Comparison of ENCODE assay signal across 13 cellular contexts in the genomic region with DNA sequence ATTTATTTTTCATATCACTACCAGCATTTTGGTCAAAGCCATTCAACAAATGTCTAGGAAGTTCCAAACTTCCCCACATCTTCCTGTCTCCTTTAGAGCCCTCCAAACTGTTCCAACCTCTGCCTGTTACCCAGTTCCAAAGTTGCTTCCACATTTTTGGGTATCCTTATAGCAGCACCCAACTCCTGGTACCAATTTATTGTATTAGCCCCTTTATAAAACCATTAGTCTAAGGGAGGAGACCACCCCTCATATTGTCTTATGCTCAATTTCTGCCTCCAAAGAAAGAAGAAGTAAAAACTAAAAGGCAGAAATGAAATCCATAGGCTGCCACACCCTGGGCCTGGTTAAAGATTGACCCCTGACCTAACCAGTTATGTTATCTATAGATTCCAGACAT. TPM values are rescaled to one million over a fixed set of nuclear protein-coding genes. Genes with fewer than 3 reads are reported as not detected.
"Had no signal": no experiment of that assay in that cellular context is flagged by ENCODE, and none has a peak within 500 bp of the region (broad histone marks: within the 10 kb centered on the region; RNA-seq: fewer than 3 reads in every experiment).

No MANE protein-coding gene starts in this region.

RNA-seq across cellular contexts. Expression of a gene that starts 18.1 kb away (rescaled TPM):
- total RNA-seq: activated B cell treated with CpG ODN at 0.5 μM for 24 hours; activated CD8-positive, alpha-beta T cell treated with anti-CD3 and anti-CD28 coated beads, Interleukin-2, amount 10 ng/mL, durations not matched to agents 7 days and 5 days had no signal

RNA-seq across cellular contexts. Expression of a gene that starts 27.2 kb away (rescaled TPM):
- total RNA-seq: activated B cell treated with CpG ODN at 0.5 μM for 24 hours; activated CD4-positive, alpha-beta memory T cell treated with anti-CD3 and anti-CD28 coated beads for 36 hours; activated CD4-positive, alpha-beta memory T cell treated with anti-CD3 and anti-CD28 coated beads, Interleukin-2, amount 10 ng/mL, durations not matched to agents 7 days and 5 days; activated CD4-positive, alpha-beta T cell treated with anti-CD3 and anti-CD28 coated beads for 36 hours; activated CD4-positive, alpha-beta T cell treated with anti-CD3 and anti-CD28 coated beads, Interleukin-2, amount 10 ng/mL, durations not matched to agents 24 days and 14 days; activated CD4-positive, alpha-beta T cell treated with anti-CD3 and anti-CD28 coated beads, Interleukin-2, amount 10 ng/mL, durations not matched to agents 7 days and 5 days; activated CD8-positive, alpha-beta memory T cell treated with anti-CD3 and anti-CD28 coated beads, Interleukin-2, amount 10 ng/mL, durations not matched to agents 7 days and 5 days; activated CD8-positive, alpha-beta T cell treated with anti-CD3 and anti-CD28 coated beads for 36 hours; activated CD8-positive, alpha-beta T cell treated with anti-CD3 and anti-CD28 coated beads, Interleukin-2, amount 10 ng/mL, durations not matched to agents 7 days and 5 days; T-helper 1 cell treated with Interleukin-12 subunit alpha and Interleukin-12 subunit beta and Interleukin-4 antibody, amounts not matched to agents 30 ng/mL and 1 ng/mL, for 36 hours; T-helper 17 cell; T-helper 2 cell treated with Interferon-gamma antibody and Interleukin-4, amounts not matched to agents 100 ng/mL and 5 ng/mL, for 36 hours; WTC11 had no signal
